Comparison of ENCODE assay signal across 7 cellular contexts in the genomic region with DNA sequence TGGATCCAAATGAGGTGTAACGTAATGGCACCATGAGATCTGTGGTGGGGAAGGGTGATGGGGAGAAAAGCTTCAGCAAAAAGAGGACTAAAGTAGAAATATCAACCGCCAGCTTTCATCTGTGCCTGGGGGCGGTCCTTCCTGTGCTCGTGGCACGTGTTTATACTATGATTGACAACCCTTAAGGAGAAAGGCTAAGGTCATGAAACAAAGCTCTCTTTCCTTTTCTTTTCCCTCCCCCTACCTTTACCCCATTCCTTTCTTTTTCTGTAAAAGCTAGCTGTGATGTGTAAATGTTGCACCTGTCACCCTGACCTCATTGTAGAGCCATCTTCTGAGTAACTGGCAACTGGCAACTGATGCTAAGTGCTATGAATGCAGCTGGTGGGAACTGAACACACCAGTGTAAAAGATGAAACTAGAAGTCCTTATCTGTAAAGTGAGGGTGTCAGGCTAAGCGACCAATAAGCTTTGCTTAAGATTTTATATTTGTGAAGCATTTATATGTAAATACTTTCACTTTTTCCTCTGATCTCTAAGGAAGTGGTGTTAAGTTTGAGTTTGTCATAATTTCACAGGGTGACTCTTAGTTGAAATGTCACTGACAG.
DNase-seq lines count a peak whose midpoint lies in the region; ATAC-seq lines count a peak whose summit lies in the region.

No MANE protein-coding gene starts in this region.

- peak overlapping the region; percentile 94 for H3K27ac Mint-ChIP-seq in stimulated activated effector memory CD8-positive, alpha-beta T cell treated with anti-CD3 and anti-CD28 coated beads, Interleukin-12 subunit alpha, Interleukin-12 subunit beta, amount 100 ng/mL, for 72 hours

- intact Hi-C loops in Right ventricle myocardium superior (cut with DNase I), result no loop called here

- peaks cover 42% of the 10 kb centered on the region for H3K4me1 Mint-ChIP-seq in stimulated activated effector memory CD8-positive, alpha-beta T cell treated with anti-CD3 and anti-CD28 coated beads, Interleukin-12 subunit alpha, Interleukin-12 subunit beta, amount 100 ng/mL, for 72 hours

- H3K4me3 Mint-ChIP-seq in stimulated activated effector memory CD8-positive, alpha-beta T cell treated with anti-CD3 and anti-CD28 coated beads, Interleukin-12 subunit alpha, Interleukin-12 subunit beta, amount 100 ng/mL, for 72 hours, result peak overlapping the region; percentile 88

- peak; percentile 35 for DNase-seq in activated CD4-positive, CD25-positive, alpha-beta regulatory T cell treated with anti-CD3 and anti-CD28 coated beads, Interleukin-2, amount 50 U/mL, for 72 hours
- no peak for DNase-seq in Right ventricle myocardium superior
- DNase-seq in stimulated activated effector memory CD8-positive, alpha-beta T cell treated with anti-CD3 and anti-CD28 coated beads, Interleukin-12 subunit alpha, Interleukin-12 subunit beta, amount 100 ng/mL, for 72 hours (ENCODE audit: low spot score in 2 of 2), result peak; percentile 22 to 72
- no peak for DNase-seq in NCI-H187 (lab: John Stamatoyannopoulos, UW)
- no peak for DNase-seq in COLO668 (lab: John Stamatoyannopoulos, UW; ENCODE audit: unreplicated experiment)

- peak; percentile 52 for ATAC-seq in GM19452 (IDR thresholded peaks at IDR 0.05; ENCODE audit: unreplicated experiment)
- peak; percentile 75 for ATAC-seq in HG03354 (IDR thresholded peaks at IDR 0.05; ENCODE audit: poor library complexity, severe bottlenecking, unreplicated experiment)
- peak; percentile 39 for ATAC-seq in Right ventricle myocardium superior (ENCODE audit: poor library complexity)
- peak; percentile 88 for ATAC-seq in stimulated activated effector memory CD8-positive, alpha-beta T cell treated with anti-CD3 and anti-CD28 coated beads, Interleukin-12 subunit alpha, Interleukin-12 subunit beta, amount 100 ng/mL, for 72 hours

- peaks cover 6% of the 10 kb centered on the region for H3K9me3 Mint-ChIP-seq in stimulated activated effector memory CD8-positive, alpha-beta T cell treated with anti-CD3 and anti-CD28 coated beads, Interleukin-12 subunit alpha, Interleukin-12 subunit beta, amount 100 ng/mL, for 72 hours

- peaks cover 9% of the 10 kb centered on the region for H3K36me3 Mint-ChIP-seq in stimulated activated effector memory CD8-positive, alpha-beta T cell treated with anti-CD3 and anti-CD28 coated beads, Interleukin-12 subunit alpha, Interleukin-12 subunit beta, amount 100 ng/mL, for 72 hours

Comparison
In these comparisons a context has a peak if more than half of its experiments do, and no peak if none do; other contexts are left out.
1. DNase-seq: peak in activated CD4-positive, CD25-positive, alpha-beta regulatory T cell treated with anti-CD3 and anti-CD28 coated beads, Interleukin-2, amount 50 U/mL, for 72 hours (single experiment) and stimulated activated effector memory CD8-positive, alpha-beta T cell treated with anti-CD3 and anti-CD28 coated beads, Interleukin-12 subunit alpha, Interleukin-12 subunit beta, amount 100 ng/mL, for 72 hours (2 of 2); none in Right ventricle myocardium superior (single experiment), NCI-H187 (0 of 2) and COLO668 (single experiment).
2. Peak in every context shown above with its lines, with median percentiles within 50 percentile points of each other: ATAC-seq.